ENCODE assay signal across 1 cellular context in the genomic region with DNA sequence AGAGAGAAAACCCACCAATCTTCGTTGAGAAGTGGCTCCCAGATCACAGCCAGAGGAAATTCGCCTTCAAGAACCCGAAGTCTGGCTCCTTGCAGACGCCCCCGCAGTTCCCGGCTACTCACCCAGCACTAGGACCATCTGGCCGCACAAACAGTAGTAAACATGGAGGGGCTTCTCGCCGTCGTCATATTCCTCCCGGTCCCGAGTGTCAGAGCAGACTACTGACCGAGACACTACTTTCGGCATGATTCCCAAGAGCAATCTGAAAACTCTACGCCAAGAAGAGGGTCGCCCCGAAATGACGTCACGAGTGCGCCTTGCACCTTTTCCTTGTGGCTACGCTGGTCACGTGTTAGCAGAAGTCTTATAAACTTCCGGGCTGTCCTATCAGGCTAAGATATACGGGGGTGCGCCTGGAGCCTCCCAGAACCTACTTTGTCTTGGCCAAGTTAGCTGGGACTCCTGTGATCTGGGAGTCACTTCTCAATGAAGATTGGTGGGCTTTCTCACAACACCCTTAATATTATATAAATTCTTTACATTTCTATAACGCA.
A peak's percentile ranks its signal among the peaks of the same experiment; 100 is the strongest.
TF ChIP-seq lines count a peak whose summit lies in the region.

Gene STEEP1, minus strand, starts transcription at position 300 of the 554 bp plus-strand sequence. Its CDS starts 54 bp downstream, at position 246.

TF ChIP-seq in GM12878, 131 proteins besides CTCF, POLR2A, EP300 and RAD21 (continued from another document):
- TF ChIP-seq, protein P1, sequence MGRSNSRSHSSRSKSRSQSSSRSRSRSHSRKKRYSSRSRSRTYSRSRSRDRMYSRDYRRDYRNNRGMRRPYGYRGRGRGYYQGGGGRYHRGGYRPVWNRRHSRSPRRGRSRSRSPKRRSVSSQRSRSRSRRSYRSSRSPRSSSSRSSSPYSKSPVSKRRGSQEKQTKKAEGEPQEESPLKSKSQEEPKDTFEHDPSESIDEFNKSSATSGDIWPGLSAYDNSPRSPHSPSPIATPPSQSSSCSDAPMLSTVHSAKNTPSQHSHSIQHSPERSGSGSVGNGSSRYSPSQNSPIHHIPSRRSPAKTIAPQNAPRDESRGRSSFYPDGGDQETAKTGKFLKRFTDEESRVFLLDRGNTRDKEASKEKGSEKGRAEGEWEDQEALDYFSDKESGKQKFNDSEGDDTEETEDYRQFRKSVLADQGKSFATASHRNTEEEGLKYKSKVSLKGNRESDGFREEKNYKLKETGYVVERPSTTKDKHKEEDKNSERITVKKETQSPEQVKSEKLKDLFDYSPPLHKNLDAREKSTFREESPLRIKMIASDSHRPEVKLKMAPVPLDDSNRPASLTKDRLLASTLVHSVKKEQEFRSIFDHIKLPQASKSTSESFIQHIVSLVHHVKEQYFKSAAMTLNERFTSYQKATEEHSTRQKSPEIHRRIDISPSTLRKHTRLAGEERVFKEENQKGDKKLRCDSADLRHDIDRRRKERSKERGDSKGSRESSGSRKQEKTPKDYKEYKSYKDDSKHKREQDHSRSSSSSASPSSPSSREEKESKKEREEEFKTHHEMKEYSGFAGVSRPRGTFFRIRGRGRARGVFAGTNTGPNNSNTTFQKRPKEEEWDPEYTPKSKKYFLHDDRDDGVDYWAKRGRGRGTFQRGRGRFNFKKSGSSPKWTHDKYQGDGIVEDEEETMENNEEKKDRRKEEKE (IDR thresholded peaks at IDR 0.05): peak; percentile 79; the same call in 1 of the 2 replicates
- TF ChIP-seq MXI1 (IDR thresholded peaks at IDR 0.05; ENCODE audit: low read depth, low read length) (0 out of 2 replicates have a peak, but pooled peaks have one; percentile 48), FOXM1 (IDR thresholded peaks at IDR 0.05; ENCODE audit: low read depth, low read length) (no peak), CBX5 (IDR thresholded peaks at IDR 0.05; ENCODE audit: low read depth) (no peak), NFXL1 (IDR thresholded peaks at IDR 0.05; ENCODE audit: borderline replicate concordance) (no peak), ZBTB11 (CRISPR knock-in tag; IDR thresholded peaks at IDR 0.05) (no peak), SRF (IDR thresholded peaks at IDR 0.05; ENCODE audit: low read depth in 2 of 2, low read length in 2 of 2) (peak in 1 of 2 experiments; percentile 73; a peak in 2 of 4 replicates), RUNX3 (IDR thresholded peaks at IDR 0.05; ENCODE audit: low read length) (peak; percentile 85), PML (IDR thresholded peaks at IDR 0.05; ENCODE audit: low read length) (peak; percentile 34; the same call in 1 of the 2 replicates), RELA (IDR thresholded peaks at IDR 0.05; ENCODE audit: borderline replicate concordance, partially characterized antibody) (no peak), IRF4 (IDR thresholded peaks at IDR 0.05; ENCODE audit: low read depth, low read length) (no peak), BRCA1 (IDR thresholded peaks at IDR 0.05; ENCODE audit: low read depth, low read length) (no peak), TCF7 (IDR thresholded peaks at IDR 0.05; ENCODE audit: borderline replicate concordance) (no peak), SMARCA5 (IDR thresholded peaks at IDR 0.05) (no peak), SUPT20H (IDR thresholded peaks at IDR 0.05; ENCODE audit: borderline replicate concordance, control insufficient read depth, low read depth, low read length) (no peak), NRF1 (conservative IDR thresholded peaks at IDR 0.05; ENCODE audit: low read depth, low read length) (no peak), ASH2L (IDR thresholded peaks at IDR 0.05; ENCODE audit: borderline replicate concordance, low read depth) (no peak), POLR2AphosphoS5 (IDR thresholded peaks at IDR 0.05; ENCODE audit: low read length) (peak; percentile 78), CBFB (IDR thresholded peaks at IDR 0.05; ENCODE audit: low read depth) (peak; percentile 49; the same call in 1 of the 2 replicates), NR2C2 (IDR thresholded peaks at IDR 0.05; ENCODE audit: borderline replicate concordance, control insufficient read depth, insufficient read length, low read depth) (no peak), ZNF384 (IDR thresholded peaks at IDR 0.05; ENCODE audit: borderline replicate concordance, low read depth, low read length) (no peak), NBN (IDR thresholded peaks at IDR 0.05) (peak; percentile 97), EGR1 (IDR thresholded peaks at IDR 0.05; ENCODE audit: borderline replicate concordance in 1 of 2, low read depth in 2 of 2, low read length in 2 of 2) (peak in 1 of 2 experiments; percentile 49; a peak in 1 of 3 replicates), KLF5 (IDR thresholded peaks at IDR 0.05; ENCODE audit: partially characterized antibody) (peak; percentile 81), CEBPB (IDR thresholded peaks at IDR 0.05; ENCODE audit: borderline replicate concordance in 1 of 2, low read depth in 2 of 2, low read length in 2 of 2) (no peak), ZNF207 (IDR thresholded peaks at IDR 0.05; ENCODE audit: borderline replicate concordance) (no peak), CBX3 (IDR thresholded peaks at IDR 0.05; ENCODE audit: borderline replicate concordance, low read depth) (no peak), ZNF217 (IDR thresholded peaks at IDR 0.05) (no peak), PAX5 (IDR thresholded peaks at IDR 0.05; ENCODE audit: borderline replicate concordance, low read depth, low read length) (no peak), MTA2 (IDR thresholded peaks at IDR 0.05; ENCODE audit: low read depth) (no peak), SPI1 (IDR thresholded peaks at IDR 0.05; ENCODE audit: borderline replicate concordance, insufficient read depth, low read depth, low read length) (no peak), YY1 (IDR thresholded peaks at IDR 0.05; ENCODE audit: low read depth, low read length) (peak; percentile 50), TBL1XR1 (IDR thresholded peaks at IDR 0.05; ENCODE audit: low read depth, low read length) (no peak), CREB1 (IDR thresholded peaks at IDR 0.05; ENCODE audit: low read depth) (peak; percentile 97), IKZF2 (IDR thresholded peaks at IDR 0.05) (peak in 1 of 2 experiments; percentile 26; a peak in 2 of 4 replicates), EED (IDR thresholded peaks at IDR 0.05; ENCODE audit: low read depth) (no peak), SIN3A (IDR thresholded peaks at IDR 0.05; ENCODE audit: low read depth, low read length) (0 out of 2 replicates have a peak, but pooled peaks have one; percentile 34), HDAC2 (IDR thresholded peaks at IDR 0.05) (no peak), BHLHE40 (IDR thresholded peaks at IDR 0.05; ENCODE audit: borderline replicate concordance in 1 of 2, low read depth in 2 of 2, low read length in 1 of 2) (peak; percentile 92 to 93), TAF1 (IDR thresholded peaks at IDR 0.05; ENCODE audit: borderline replicate concordance, low read depth, low read length) (peak; percentile 68), SIX5 (IDR thresholded peaks at IDR 0.05; ENCODE audit: low read depth, low read length, severe bottlenecking) (peak; percentile 54), ZBTB4 (CRISPR knock-in tag; IDR thresholded peaks at IDR 0.05) (no peak), HDGF (IDR thresholded peaks at IDR 0.05) (no peak)
- TF ChIP-seq, protein P2, sequence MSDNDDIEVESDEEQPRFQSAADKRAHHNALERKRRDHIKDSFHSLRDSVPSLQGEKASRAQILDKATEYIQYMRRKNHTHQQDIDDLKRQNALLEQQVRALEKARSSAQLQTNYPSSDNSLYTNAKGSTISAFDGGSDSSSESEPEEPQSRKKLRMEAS (IDR thresholded peaks at IDR 0.05; ENCODE audit: low read depth, low read length): no peak
- TF ChIP-seq, protein P3, sequence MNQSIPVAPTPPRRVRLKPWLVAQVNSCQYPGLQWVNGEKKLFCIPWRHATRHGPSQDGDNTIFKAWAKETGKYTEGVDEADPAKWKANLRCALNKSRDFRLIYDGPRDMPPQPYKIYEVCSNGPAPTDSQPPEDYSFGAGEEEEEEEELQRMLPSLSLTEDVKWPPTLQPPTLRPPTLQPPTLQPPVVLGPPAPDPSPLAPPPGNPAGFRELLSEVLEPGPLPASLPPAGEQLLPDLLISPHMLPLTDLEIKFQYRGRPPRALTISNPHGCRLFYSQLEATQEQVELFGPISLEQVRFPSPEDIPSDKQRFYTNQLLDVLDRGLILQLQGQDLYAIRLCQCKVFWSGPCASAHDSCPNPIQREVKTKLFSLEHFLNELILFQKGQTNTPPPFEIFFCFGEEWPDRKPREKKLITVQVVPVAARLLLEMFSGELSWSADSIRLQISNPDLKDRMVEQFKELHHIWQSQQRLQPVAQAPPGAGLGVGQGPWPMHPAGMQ (IDR thresholded peaks at IDR 0.05; ENCODE audit: borderline replicate concordance): no peak
- TF ChIP-seq, protein P4, sequence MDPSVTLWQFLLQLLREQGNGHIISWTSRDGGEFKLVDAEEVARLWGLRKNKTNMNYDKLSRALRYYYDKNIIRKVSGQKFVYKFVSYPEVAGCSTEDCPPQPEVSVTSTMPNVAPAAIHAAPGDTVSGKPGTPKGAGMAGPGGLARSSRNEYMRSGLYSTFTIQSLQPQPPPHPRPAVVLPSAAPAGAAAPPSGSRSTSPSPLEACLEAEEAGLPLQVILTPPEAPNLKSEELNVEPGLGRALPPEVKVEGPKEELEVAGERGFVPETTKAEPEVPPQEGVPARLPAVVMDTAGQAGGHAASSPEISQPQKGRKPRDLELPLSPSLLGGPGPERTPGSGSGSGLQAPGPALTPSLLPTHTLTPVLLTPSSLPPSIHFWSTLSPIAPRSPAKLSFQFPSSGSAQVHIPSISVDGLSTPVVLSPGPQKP (IDR thresholded peaks at IDR 0.05; ENCODE audit: low read depth, low read length): peak; percentile 45; the same call in 1 of the 2 replicates
- TF ChIP-seq, protein P5, sequence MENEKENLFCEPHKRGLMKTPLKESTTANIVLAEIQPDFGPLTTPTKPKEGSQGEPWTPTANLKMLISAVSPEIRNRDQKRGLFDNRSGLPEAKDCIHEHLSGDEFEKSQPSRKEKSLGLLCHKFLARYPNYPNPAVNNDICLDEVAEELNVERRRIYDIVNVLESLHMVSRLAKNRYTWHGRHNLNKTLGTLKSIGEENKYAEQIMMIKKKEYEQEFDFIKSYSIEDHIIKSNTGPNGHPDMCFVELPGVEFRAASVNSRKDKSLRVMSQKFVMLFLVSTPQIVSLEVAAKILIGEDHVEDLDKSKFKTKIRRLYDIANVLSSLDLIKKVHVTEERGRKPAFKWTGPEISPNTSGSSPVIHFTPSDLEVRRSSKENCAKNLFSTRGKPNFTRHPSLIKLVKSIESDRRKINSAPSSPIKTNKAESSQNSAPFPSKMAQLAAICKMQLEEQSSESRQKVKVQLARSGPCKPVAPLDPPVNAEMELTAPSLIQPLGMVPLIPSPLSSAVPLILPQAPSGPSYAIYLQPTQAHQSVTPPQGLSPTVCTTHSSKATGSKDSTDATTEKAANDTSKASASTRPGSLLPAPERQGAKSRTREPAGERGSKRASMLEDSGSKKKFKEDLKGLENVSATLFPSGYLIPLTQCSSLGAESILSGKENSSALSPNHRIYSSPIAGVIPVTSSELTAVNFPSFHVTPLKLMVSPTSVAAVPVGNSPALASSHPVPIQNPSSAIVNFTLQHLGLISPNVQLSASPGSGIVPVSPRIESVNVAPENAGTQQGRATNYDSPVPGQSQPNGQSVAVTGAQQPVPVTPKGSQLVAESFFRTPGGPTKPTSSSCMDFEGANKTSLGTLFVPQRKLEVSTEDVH (IDR thresholded peaks at IDR 0.05; ENCODE audit: low read depth, partially characterized antibody): peak; percentile 59
